Comparison of ENCODE assay signal across 17 cellular contexts in the genomic region with DNA sequence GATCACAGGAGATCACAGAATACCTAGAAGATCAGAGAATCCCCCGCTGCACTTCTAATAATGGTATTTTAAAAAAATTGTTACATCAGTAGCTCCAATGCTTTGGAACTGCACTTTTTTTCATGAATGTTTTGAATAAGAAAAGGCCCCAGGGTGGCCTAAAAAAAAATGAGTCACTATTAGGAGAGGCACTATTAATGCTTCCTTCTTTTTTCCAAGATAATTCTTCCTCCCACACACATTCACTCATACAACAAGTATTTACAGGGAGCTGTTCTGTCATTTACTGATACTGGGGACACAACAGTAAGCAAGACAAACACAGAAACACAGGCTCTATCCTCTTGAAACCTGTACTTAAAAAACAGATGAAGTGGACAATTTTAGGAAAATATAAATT. TPM values are rescaled to one million over a fixed set of nuclear protein-coding genes. Genes with fewer than 3 reads are reported as not detected.
DNase-seq lines count a peak whose midpoint lies in the region; ATAC-seq and TF ChIP-seq lines count a peak whose summit lies in the region.
"Had no signal": no experiment of that assay in that cellular context is flagged by ENCODE, and none has a peak within 500 bp of the region (broad histone marks: within the 10 kb centered on the region; RNA-seq: fewer than 3 reads in every experiment).

No MANE protein-coding gene starts in this region.

- H3K27ac Mint-ChIP-seq in activated T-helper 17 cell treated with anti-CD3 and anti-CD28 coated beads, Interleukin-2, amount 50 U/mL, for 72 hours: no peak overlapping the region
- no peak overlapping the region for H3K27ac Mint-ChIP-seq in activated CD4-positive, alpha-beta memory T cell treated with anti-CD3 and anti-CD28 coated beads for 36 hours
- H3K27ac Mint-ChIP-seq: activated T-cell treated with anti-CD3 and anti-CD28 coated beads, Interleukin-2, amount 50 U/mL, for 24 hours had no signal

- H3K36me3 Mint-ChIP-seq in activated T-helper 17 cell treated with anti-CD3 and anti-CD28 coated beads, Interleukin-2, amount 50 U/mL, for 72 hours (ENCODE audit: low read depth): no peaks in the 10 kb centered on the region
- no peaks in the 10 kb centered on the region for H3K36me3 Mint-ChIP-seq in activated CD4-positive, alpha-beta memory T cell treated with anti-CD3 and anti-CD28 coated beads for 36 hours
- H3K36me3 Mint-ChIP-seq: natural killer cell treated with Interleukin-12 subunit alpha and Interleukin-12 subunit beta and Interleukin-15 and Interleukin-18, amount 100 ng/mL, for 72 hours had no signal

- no peak overlapping the region for H3K27ac ChIP-seq in SK-N-SH (ENCODE audit: low read depth in 2 of 2, low read length in 1 of 2)
- H3K27ac ChIP-seq: 22Rv1, thyroid gland, VCaP had no signal

- no peaks in the 10 kb centered on the region for H3K27me3 Mint-ChIP-seq in activated T-helper 17 cell treated with anti-CD3 and anti-CD28 coated beads, Interleukin-2, amount 50 U/mL, for 72 hours
- H3K27me3 Mint-ChIP-seq in activated CD4-positive, alpha-beta memory T cell treated with anti-CD3 and anti-CD28 coated beads for 36 hours: no peaks in the 10 kb centered on the region
- H3K27me3 Mint-ChIP-seq: activated T-cell treated with anti-CD3 and anti-CD28 coated beads, Interleukin-2, amount 50 U/mL, for 24 hours; natural killer cell treated with Interleukin-12 subunit alpha and Interleukin-12 subunit beta and Interleukin-15 and Interleukin-18, amount 100 ng/mL, for 72 hours had no signal

- no peak overlapping the region for H3K4me3 ChIP-seq in SK-N-SH (ENCODE audit: low read depth in 2 of 2, low read length in 1 of 2)
- H3K4me3 ChIP-seq: thyroid gland had no signal

- ATAC-seq in SK-N-SH treated with all-trans-retinoic acid at 6 μM for 48 hours (no peak; the same call in 2 of the 3 replicates), GM21360 (IDR thresholded peaks at IDR 0.05; ENCODE audit: unreplicated experiment) (no peak)
- no peak for ATAC-seq in activated T-helper 17 cell treated with anti-CD3 and anti-CD28 coated beads, Interleukin-2, amount 50 U/mL, for 72 hours (replicated peaks)

- intact Hi-C loops in activated CD4-positive, alpha-beta memory T cell treated with anti-CD3 and anti-CD28 coated beads for 36 hours (cut with micrococcal nuclease): loop anchor here (1.0 kb wide), 2 partner anchors 76 to 187 kb away; no protein-coding TSS in a partner anchor

- POLR2A ChIA-PET in SK-N-SH (lab: Yijun Ruan, JAX): no interaction called here
- POLR2A ChIA-PET in activated CD4-positive, alpha-beta memory T cell treated with anti-CD3 and anti-CD28 coated beads for 36 hours (lab: Charles Lee): interaction anchor here (2.0 kb wide), 1 partner anchor 76 kb away, joined by 8 read pairs; no protein-coding TSS in a partner anchor

- no peak for TF ChIP-seq RAD21 in SK-N-SH (IDR thresholded peaks at IDR 0.05; ENCODE audit: low read length)

- H3K4me3 Mint-ChIP-seq in activated T-helper 17 cell treated with anti-CD3 and anti-CD28 coated beads, Interleukin-2, amount 50 U/mL, for 72 hours: peak overlapping the region; percentile 34
- H3K4me3 Mint-ChIP-seq in activated CD4-positive, alpha-beta memory T cell treated with anti-CD3 and anti-CD28 coated beads for 36 hours: no peak overlapping the region

- no peaks in the 10 kb centered on the region for H3K9me3 Mint-ChIP-seq in activated T-helper 17 cell treated with anti-CD3 and anti-CD28 coated beads, Interleukin-2, amount 50 U/mL, for 72 hours
- H3K9me3 Mint-ChIP-seq in activated CD4-positive, alpha-beta memory T cell treated with anti-CD3 and anti-CD28 coated beads for 36 hours: no peaks in the 10 kb centered on the region
- H3K9me3 Mint-ChIP-seq: activated T-cell treated with anti-CD3 and anti-CD28 coated beads, Interleukin-2, amount 50 U/mL, for 24 hours; natural killer cell treated with Interleukin-12 subunit alpha and Interleukin-12 subunit beta and Interleukin-15 and Interleukin-18, amount 100 ng/mL, for 72 hours had no signal

- H3K4me2 ChIP-seq in SK-N-SH: peak overlapping the region; percentile 19; the same call in 1 of the 2 replicates

- peaks cover 6% of the 10 kb centered on the region for H3K4me1 Mint-ChIP-seq in activated T-helper 17 cell treated with anti-CD3 and anti-CD28 coated beads, Interleukin-2, amount 50 U/mL, for 72 hours
- peaks cover 10% of the 10 kb centered on the region for H3K4me1 Mint-ChIP-seq in activated CD4-positive, alpha-beta memory T cell treated with anti-CD3 and anti-CD28 coated beads for 36 hours (ENCODE audit: low read depth)

- no peaks in the 10 kb centered on the region for H4K20me1 ChIP-seq in SK-N-SH (ENCODE audit: insufficient read depth)

- no peak for TF ChIP-seq EP300 in SK-N-SH (IDR thresholded peaks at IDR 0.05; ENCODE audit: borderline replicate concordance in 1 of 2, low read depth in 1 of 2, low read length in 1 of 2)

- no peaks in the 10 kb centered on the region for H3K9me2 ChIP-seq in SK-N-SH

- no peaks in the 10 kb centered on the region for H3K36me3 ChIP-seq in SK-N-SH (replicated peaks in 1 of 2; ENCODE audit: control insufficient read depth in 1 of 2, insufficient read depth in 2 of 2, low read length in 1 of 2)
- H3K36me3 ChIP-seq: esophagus squamous epithelium, thyroid gland had no signal

- no peaks in the 10 kb centered on the region for H3K9me3 ChIP-seq in SK-N-SH
- H3K9me3 ChIP-seq: esophagus squamous epithelium, thyroid gland had no signal

- CTCF ChIA-PET in SK-N-SH (lab: Yijun Ruan, JAX): interaction anchor here (0.7 to 14.2 kb wide), 19 partner anchors 9 to 295 kb away, joined by 3 to 209 read pairs (median 4); no protein-coding TSS in a partner anchor
- CTCF ChIA-PET in activated CD4-positive, alpha-beta memory T cell treated with anti-CD3 and anti-CD28 coated beads for 36 hours (lab: Charles Lee): interaction anchor here (0.6 to 20.9 kb wide), 24 partner anchors 8 to 191 kb away, joined by 3 to 529 read pairs (median 4); no protein-coding TSS in a partner anchor

- no peaks in the 10 kb centered on the region for H3K79me2 ChIP-seq in SK-N-SH (ENCODE audit: insufficient read depth)

- 70% methylated on average over 1 of the region's 1 CpG for WGBS in SK-N-SH (ENCODE audit: low lambda C conversion rate)

- DNase-seq in SK-N-SH (no peak), foreskin melanocyte (peak; percentile 72), stromal cell of bone marrow (ENCODE audit: low read depth) (peak; percentile 21)
- no peak for DNase-seq in activated CD4-positive, alpha-beta memory T cell treated with anti-CD3 and anti-CD28 coated beads for 36 hours
- no peak for DNase-seq in central memory CD4-positive, alpha-beta T cell
- DNase-seq: DMS153, esophagus squamous epithelium had no signal

- no peak overlapping the region for H3K9ac ChIP-seq in SK-N-SH

- no peak overlapping the region for H2AFZ ChIP-seq in SK-N-SH (ENCODE audit: low read depth)

- no peaks in the 10 kb centered on the region for H3F3A ChIP-seq in SK-N-SH (replicated peaks; ENCODE audit: insufficient read depth)

- peaks cover 0 to 4% of the 10 kb centered on the region in 2 experiments; a peak in 1 of 4 replicates for H3K4me1 ChIP-seq in SK-N-SH (ENCODE audit: control insufficient read depth in 1 of 2, insufficient read depth in 2 of 2, low read depth in 1 of 2, low read length in 1 of 2)

- H3K27me3 ChIP-seq in SK-N-SH (ENCODE audit: insufficient read depth): no peaks in the 10 kb centered on the region
- H3K27me3 ChIP-seq: esophagus squamous epithelium, thyroid gland had no signal

- no peak for TF ChIP-seq CTCF in SK-N-SH (IDR thresholded peaks at IDR 0.05)

TF ChIP-seq in SK-N-SH, 30 proteins besides CTCF, POLR2A, EP300 and RAD21 (continues in another document):
- TF ChIP-seq MXI1 (IDR thresholded peaks at IDR 0.05; ENCODE audit: low read depth, low read length) (no peak), YY1 (IDR thresholded peaks at IDR 0.05; ENCODE audit: low read depth) (no peak)
- TF ChIP-seq, protein P1, sequence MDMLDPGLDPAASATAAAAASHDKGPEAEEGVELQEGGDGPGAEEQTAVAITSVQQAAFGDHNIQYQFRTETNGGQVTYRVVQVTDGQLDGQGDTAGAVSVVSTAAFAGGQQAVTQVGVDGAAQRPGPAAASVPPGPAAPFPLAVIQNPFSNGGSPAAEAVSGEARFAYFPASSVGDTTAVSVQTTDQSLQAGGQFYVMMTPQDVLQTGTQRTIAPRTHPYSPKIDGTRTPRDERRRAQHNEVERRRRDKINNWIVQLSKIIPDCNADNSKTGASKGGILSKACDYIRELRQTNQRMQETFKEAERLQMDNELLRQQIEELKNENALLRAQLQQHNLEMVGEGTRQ (IDR thresholded peaks at IDR 0.05; ENCODE audit: borderline replicate concordance, low read depth, low read length): no peak

TF ChIP-seq in SK-N-SH treated with all-trans-retinoic acid at 6 μM for 48 hours, 23 proteins besides CTCF, POLR2A, EP300 and RAD21 (continues in another document):
- no peak for TF ChIP-seq OSR1 (CRISPR knock-in tag; IDR thresholded peaks at IDR 0.05)
- no peak for TF ChIP-seq ARNTL (CRISPR knock-in tag; IDR thresholded peaks at IDR 0.05; ENCODE audit: borderline replicate concordance, low read depth)
- TF ChIP-seq ZNF8 (CRISPR knock-in tag; IDR thresholded peaks at IDR 0.05): no peak

RNA-seq across cellular contexts. Expression of a gene that starts 0.7 kb away (rescaled TPM):
- polyA plus RNA-seq in SK-N-SH (2012; rRNA removed): not detected in 2 replicates
- not detected in 2 replicates for polyA plus RNA-seq in SK-N-SH (2012; cell fraction: cytosol; rRNA removed)
- polyA plus RNA-seq in SK-N-SH (2012; cell fraction: nucleus; rRNA removed): not detected in 2 replicates
- total RNA-seq in activated T-helper 17 cell treated with anti-CD3 and anti-CD28 coated beads, Interleukin-2, amount 50 U/mL, for 72 hours: not detected
- not detected for total RNA-seq in activated CD4-positive, alpha-beta memory T cell treated with anti-CD3 and anti-CD28 coated beads for 36 hours
- total RNA-seq: esophagus squamous epithelium; natural killer cell treated with Interleukin-12 subunit alpha and Interleukin-12 subunit beta and Interleukin-15 and Interleukin-18, amount 100 ng/mL, for 72 hours; SK-MEL-5; skeletal muscle tissue; thyroid gland had no signal

RNA-seq across cellular contexts. Expression of a gene that starts 6.3 kb away (rescaled TPM):
- polyA plus RNA-seq in SK-N-SH (2012; rRNA removed): 8.0 and 10.0 TPM in 2 replicates
- polyA plus RNA-seq in SK-N-SH (2012; cell fraction: cytosol; rRNA removed): 10.3 and 10.6 TPM in 2 replicates
- 9.9 and 22.7 TPM in 2 replicates for polyA plus RNA-seq in SK-N-SH (2012; cell fraction: nucleus; rRNA removed)
- 10 to 100 TPM; 10.9 to 14.2 TPM for total RNA-seq in activated T-helper 17 cell treated with anti-CD3 and anti-CD28 coated beads, Interleukin-2, amount 50 U/mL, for 72 hours
- total RNA-seq in activated CD4-positive, alpha-beta memory T cell treated with anti-CD3 and anti-CD28 coated beads for 36 hours: 1 to 10 TPM; 8.1 to 9.6 TPM

RNA-seq across cellular contexts. Expression of a gene that starts 48.4 kb away (rescaled TPM):
- 155 and 220 TPM in 2 replicates for polyA plus RNA-seq in SK-N-SH (2012; rRNA removed)
- 196 and 210 TPM in 2 replicates for polyA plus RNA-seq in SK-N-SH (2012; cell fraction: cytosol; rRNA removed)
- 217 and 225 TPM in 2 replicates for polyA plus RNA-seq in SK-N-SH (2012; cell fraction: nucleus; rRNA removed)
- total RNA-seq in activated T-helper 17 cell treated with anti-CD3 and anti-CD28 coated beads, Interleukin-2, amount 50 U/mL, for 72 hours: 100 to 1,000 TPM; 202 to 322 TPM
- total RNA-seq in activated CD4-positive, alpha-beta memory T cell treated with anti-CD3 and anti-CD28 coated beads for 36 hours: 100 to 1,000 TPM; 260 to 273 TPM

Comparison
In these comparisons a context has a peak if more than half of its experiments do, and no peak if none do; other contexts are left out.
1. DNase-seq: peak in foreskin melanocyte (single experiment) and stromal cell of bone marrow (single experiment); none in SK-N-SH (single experiment), activated CD4-positive, alpha-beta memory T cell treated with anti-CD3 and anti-CD28 coated beads for 36 hours (single experiment) and central memory CD4-positive, alpha-beta T cell (single experiment).